ENCODE assay signal across 1 cellular context in genomic region chr1:8764301-8764937, GRCh38.
TF ChIP-seq lines count a peak whose summit lies in the region.

No MANE protein-coding gene starts in this region.

TF ChIP-seq in WTC11, 78 proteins besides CTCF, POLR2A, EP300 and RAD21 (continued from another document):
- TF ChIP-seq ZNF425 (CRISPR knock-in tag; conservative IDR thresholded peaks at IDR 0.05) (no peak), CBFB (CRISPR knock-in tag; IDR thresholded peaks at IDR 0.05; ENCODE audit: low read depth) (no peak), E2F1 (CRISPR knock-in tag; IDR thresholded peaks at IDR 0.05) (no peak), ZNF121 (CRISPR knock-in tag; IDR thresholded peaks at IDR 0.05) (no peak), FOXP1 (CRISPR knock-in tag; IDR thresholded peaks at IDR 0.05; ENCODE audit: borderline replicate concordance) (no peak), FOXJ3 (CRISPR knock-in tag; IDR thresholded peaks at IDR 0.05; ENCODE audit: borderline replicate concordance) (no peak), RORB (CRISPR knock-in tag; IDR thresholded peaks at IDR 0.05) (no peak), TEAD1 (CRISPR knock-in tag; IDR thresholded peaks at IDR 0.05) (no peak), FOXP4 (CRISPR knock-in tag; IDR thresholded peaks at IDR 0.05) (no peak), SP1 (CRISPR knock-in tag; conservative IDR thresholded peaks at IDR 0.05) (no peak), ZNF416 (CRISPR knock-in tag; IDR thresholded peaks at IDR 0.05) (no peak)
- TF ChIP-seq, protein P1, sequence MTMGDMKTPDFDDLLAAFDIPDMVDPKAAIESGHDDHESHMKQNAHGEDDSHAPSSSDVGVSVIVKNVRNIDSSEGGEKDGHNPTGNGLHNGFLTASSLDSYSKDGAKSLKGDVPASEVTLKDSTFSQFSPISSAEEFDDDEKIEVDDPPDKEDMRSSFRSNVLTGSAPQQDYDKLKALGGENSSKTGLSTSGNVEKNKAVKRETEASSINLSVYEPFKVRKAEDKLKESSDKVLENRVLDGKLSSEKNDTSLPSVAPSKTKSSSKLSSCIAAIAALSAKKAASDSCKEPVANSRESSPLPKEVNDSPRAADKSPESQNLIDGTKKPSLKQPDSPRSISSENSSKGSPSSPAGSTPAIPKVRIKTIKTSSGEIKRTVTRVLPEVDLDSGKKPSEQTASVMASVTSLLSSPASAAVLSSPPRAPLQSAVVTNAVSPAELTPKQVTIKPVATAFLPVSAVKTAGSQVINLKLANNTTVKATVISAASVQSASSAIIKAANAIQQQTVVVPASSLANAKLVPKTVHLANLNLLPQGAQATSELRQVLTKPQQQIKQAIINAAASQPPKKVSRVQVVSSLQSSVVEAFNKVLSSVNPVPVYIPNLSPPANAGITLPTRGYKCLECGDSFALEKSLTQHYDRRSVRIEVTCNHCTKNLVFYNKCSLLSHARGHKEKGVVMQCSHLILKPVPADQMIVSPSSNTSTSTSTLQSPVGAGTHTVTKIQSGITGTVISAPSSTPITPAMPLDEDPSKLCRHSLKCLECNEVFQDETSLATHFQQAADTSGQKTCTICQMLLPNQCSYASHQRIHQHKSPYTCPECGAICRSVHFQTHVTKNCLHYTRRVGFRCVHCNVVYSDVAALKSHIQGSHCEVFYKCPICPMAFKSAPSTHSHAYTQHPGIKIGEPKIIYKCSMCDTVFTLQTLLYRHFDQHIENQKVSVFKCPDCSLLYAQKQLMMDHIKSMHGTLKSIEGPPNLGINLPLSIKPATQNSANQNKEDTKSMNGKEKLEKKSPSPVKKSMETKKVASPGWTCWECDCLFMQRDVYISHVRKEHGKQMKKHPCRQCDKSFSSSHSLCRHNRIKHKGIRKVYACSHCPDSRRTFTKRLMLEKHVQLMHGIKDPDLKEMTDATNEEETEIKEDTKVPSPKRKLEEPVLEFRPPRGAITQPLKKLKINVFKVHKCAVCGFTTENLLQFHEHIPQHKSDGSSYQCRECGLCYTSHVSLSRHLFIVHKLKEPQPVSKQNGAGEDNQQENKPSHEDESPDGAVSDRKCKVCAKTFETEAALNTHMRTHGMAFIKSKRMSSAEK (CRISPR knock-in tag; IDR thresholded peaks at IDR 0.05; ENCODE audit: borderline replicate concordance): no peak
- TF ChIP-seq, protein P2, sequence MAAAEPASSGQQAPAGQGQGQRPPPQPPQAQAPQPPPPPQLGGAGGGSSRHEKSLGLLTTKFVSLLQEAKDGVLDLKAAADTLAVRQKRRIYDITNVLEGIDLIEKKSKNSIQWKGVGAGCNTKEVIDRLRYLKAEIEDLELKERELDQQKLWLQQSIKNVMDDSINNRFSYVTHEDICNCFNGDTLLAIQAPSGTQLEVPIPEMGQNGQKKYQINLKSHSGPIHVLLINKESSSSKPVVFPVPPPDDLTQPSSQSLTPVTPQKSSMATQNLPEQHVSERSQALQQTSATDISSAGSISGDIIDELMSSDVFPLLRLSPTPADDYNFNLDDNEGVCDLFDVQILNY (CRISPR knock-in tag; IDR thresholded peaks at IDR 0.05): no peak
- TF ChIP-seq, protein P3, sequence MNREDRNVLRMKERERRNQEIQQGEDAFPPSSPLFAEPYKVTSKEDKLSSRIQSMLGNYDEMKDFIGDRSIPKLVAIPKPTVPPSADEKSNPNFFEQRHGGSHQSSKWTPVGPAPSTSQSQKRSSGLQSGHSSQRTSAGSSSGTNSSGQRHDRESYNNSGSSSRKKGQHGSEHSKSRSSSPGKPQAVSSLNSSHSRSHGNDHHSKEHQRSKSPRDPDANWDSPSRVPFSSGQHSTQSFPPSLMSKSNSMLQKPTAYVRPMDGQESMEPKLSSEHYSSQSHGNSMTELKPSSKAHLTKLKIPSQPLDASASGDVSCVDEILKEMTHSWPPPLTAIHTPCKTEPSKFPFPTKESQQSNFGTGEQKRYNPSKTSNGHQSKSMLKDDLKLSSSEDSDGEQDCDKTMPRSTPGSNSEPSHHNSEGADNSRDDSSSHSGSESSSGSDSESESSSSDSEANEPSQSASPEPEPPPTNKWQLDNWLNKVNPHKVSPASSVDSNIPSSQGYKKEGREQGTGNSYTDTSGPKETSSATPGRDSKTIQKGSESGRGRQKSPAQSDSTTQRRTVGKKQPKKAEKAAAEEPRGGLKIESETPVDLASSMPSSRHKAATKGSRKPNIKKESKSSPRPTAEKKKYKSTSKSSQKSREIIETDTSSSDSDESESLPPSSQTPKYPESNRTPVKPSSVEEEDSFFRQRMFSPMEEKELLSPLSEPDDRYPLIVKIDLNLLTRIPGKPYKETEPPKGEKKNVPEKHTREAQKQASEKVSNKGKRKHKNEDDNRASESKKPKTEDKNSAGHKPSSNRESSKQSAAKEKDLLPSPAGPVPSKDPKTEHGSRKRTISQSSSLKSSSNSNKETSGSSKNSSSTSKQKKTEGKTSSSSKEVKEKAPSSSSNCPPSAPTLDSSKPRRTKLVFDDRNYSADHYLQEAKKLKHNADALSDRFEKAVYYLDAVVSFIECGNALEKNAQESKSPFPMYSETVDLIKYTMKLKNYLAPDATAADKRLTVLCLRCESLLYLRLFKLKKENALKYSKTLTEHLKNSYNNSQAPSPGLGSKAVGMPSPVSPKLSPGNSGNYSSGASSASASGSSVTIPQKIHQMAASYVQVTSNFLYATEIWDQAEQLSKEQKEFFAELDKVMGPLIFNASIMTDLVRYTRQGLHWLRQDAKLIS (CRISPR knock-in tag; IDR thresholded peaks at IDR 0.05; ENCODE audit: borderline replicate concordance): no peak
- TF ChIP-seq, protein P4, sequence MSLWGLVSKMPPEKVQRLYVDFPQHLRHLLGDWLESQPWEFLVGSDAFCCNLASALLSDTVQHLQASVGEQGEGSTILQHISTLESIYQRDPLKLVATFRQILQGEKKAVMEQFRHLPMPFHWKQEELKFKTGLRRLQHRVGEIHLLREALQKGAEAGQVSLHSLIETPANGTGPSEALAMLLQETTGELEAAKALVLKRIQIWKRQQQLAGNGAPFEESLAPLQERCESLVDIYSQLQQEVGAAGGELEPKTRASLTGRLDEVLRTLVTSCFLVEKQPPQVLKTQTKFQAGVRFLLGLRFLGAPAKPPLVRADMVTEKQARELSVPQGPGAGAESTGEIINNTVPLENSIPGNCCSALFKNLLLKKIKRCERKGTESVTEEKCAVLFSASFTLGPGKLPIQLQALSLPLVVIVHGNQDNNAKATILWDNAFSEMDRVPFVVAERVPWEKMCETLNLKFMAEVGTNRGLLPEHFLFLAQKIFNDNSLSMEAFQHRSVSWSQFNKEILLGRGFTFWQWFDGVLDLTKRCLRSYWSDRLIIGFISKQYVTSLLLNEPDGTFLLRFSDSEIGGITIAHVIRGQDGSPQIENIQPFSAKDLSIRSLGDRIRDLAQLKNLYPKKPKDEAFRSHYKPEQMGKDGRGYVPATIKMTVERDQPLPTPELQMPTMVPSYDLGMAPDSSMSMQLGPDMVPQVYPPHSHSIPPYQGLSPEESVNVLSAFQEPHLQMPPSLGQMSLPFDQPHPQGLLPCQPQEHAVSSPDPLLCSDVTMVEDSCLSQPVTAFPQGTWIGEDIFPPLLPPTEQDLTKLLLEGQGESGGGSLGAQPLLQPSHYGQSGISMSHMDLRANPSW (CRISPR knock-in tag; conservative IDR thresholded peaks at IDR 0.05; ENCODE audit: low read depth): no peak
- TF ChIP-seq, protein P5, sequence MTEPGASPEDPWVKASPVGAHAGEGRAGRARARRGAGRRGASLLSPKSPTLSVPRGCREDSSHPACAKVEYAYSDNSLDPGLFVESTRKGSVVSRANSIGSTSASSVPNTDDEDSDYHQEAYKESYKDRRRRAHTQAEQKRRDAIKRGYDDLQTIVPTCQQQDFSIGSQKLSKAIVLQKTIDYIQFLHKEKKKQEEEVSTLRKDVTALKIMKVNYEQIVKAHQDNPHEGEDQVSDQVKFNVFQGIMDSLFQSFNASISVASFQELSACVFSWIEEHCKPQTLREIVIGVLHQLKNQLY (CRISPR knock-in tag; IDR thresholded peaks at IDR 0.05): no peak
